8 cellular contexts compared by ENCODE assay signal in genomic region chr17:38558751-38559024, GRCh38. TPM values are rescaled to one million over a fixed set of nuclear protein-coding genes. Genes with fewer than 3 reads are reported as not detected.
A peak's percentile ranks its signal among the peaks of the same experiment; 100 is the strongest.
DNase-seq lines count a peak whose midpoint lies in the region; ATAC-seq, FAIRE-seq and TF ChIP-seq lines count a peak whose summit lies in the region.

No MANE protein-coding gene starts in this region.

- no peak overlapping the region for H3K27ac ChIP-seq in H1 (ENCODE audit: low read depth, low read length)

- no peak overlapping the region for H2BK5ac ChIP-seq in H1 (ENCODE audit: low read depth, low read length)

- no peak overlapping the region for H2BK20ac ChIP-seq in H1 (ENCODE audit: low read length)

- CTCF ChIA-PET in H1 (lab: Charles Lee; ENCODE audit: partially characterized antibody), result interaction anchor here (1.0 to 38.1 kb wide), 25 partner anchors 8 to 177 kb away, joined by 3 to 914 read pairs (median 8); partner anchors contain the start of gene SRCIN1

- WGBS in H1 (ENCODE audit: extremely low coverage in 1 of 2, insufficient coverage in 1 of 2, insufficient read length in 1 of 2, insufficient replicate concordance in 2 of 2, low coverage in 1 of 2, low lambda C conversion rate in 2 of 2, missing lambda C conversion rate in 1 of 2), 2 experiments, result 3% methylated on average over 10 of the region's 10 CpGs; no CpG with 5 or more reads in 1 of the 2 experiments

- POLR2A ChIA-PET in H1 (lab: Charles Lee; ENCODE audit: partially characterized antibody), result interaction anchor here (0.6 to 2.2 kb wide), 16 partner anchors 9 to 114 kb away, joined by 3 to 11 read pairs (median 4); partner anchors contain the start of gene SRCIN1

- H3K4me1 ChIP-seq in H1 (replicated peaks in 1 of 4; ENCODE audit: control insufficient read depth in 3 of 4, insufficient read depth in 4 of 4, low read length in 3 of 4), result peaks cover 4 to 42% (median 30%) of the 10 kb centered on the region in 4 experiments
- peaks cover 26% of the 10 kb centered on the region for H3K4me1 ChIP-seq in neuron (ENCODE audit: insufficient read depth, low read length)

- H3K9me3 ChIP-seq in MG63, result no peaks in the 10 kb centered on the region
- no peaks in the 10 kb centered on the region for H3K9me3 ChIP-seq in H1 (ENCODE audit: insufficient read depth in 2 of 2, low read depth in 1 of 2, low read length in 1 of 2)
- no peaks in the 10 kb centered on the region for H3K9me3 ChIP-seq in neuron (ENCODE audit: low read length)

- no peak for FAIRE-seq in H1 (lab: Jason Lieb, UNC)

- H3K4ac ChIP-seq in H1 (replicated peaks; ENCODE audit: insufficient read length, low read depth, low read length), result no peak overlapping the region

- peaks cover 4% of the 10 kb centered on the region; the same call in 1 of the 2 replicates for H3K27me3 ChIP-seq in MG63
- peaks cover 38 to 58% (median 53%) of the 10 kb centered on the region in 4 experiments for H3K27me3 ChIP-seq in H1 (replicated peaks in 1 of 4; ENCODE audit: control insufficient read depth in 3 of 4, extremely low read depth in 1 of 4, insufficient read depth in 3 of 4, low read length in 3 of 4)
- no peaks in the 10 kb centered on the region for H3K27me3 ChIP-seq in neuron (ENCODE audit: insufficient read depth, low read length)

- H2BK15ac ChIP-seq in H1 (ENCODE audit: low read length), result no peak overlapping the region

- TF ChIP-seq POLR2A in H1 (IDR thresholded peaks at IDR 0.05; ENCODE audit: control extremely low read depth in 1 of 2, low read depth in 2 of 2, low read length in 2 of 2), result no peak

- H3K79me1 ChIP-seq in H1 (ENCODE audit: low read depth, low read length), result no peaks in the 10 kb centered on the region

- no peak overlapping the region for H3K14ac ChIP-seq in H1 (ENCODE audit: insufficient read length)

- H3K4me2 ChIP-seq in H1 (ENCODE audit: insufficient read depth in 1 of 2, low read depth in 2 of 2, low read length in 2 of 2), result peak overlapping the region; percentile 88 to 99

- no peak overlapping the region for H3K56ac ChIP-seq in H1 (replicated peaks; ENCODE audit: insufficient read length, low read depth, low read length)

- H4K8ac ChIP-seq in H1 (ENCODE audit: extremely low read depth, insufficient read depth, low read length), result no peak overlapping the region

- no peak overlapping the region for H2BK120ac ChIP-seq in H1 (replicated peaks; ENCODE audit: low read depth, low read length)

- no peaks in the 10 kb centered on the region for H3K36me3 ChIP-seq in MG63
- peaks cover 0 to 7% (median 0%) of the 10 kb centered on the region in 4 experiments; a peak in 1 of 8 replicates for H3K36me3 ChIP-seq in H1 (ENCODE audit: control insufficient read depth in 2 of 4, insufficient read depth in 4 of 4, low read length in 3 of 4)
- peaks cover 2% of the 10 kb centered on the region for H3K36me3 ChIP-seq in neuron (ENCODE audit: insufficient read depth, low read length)

- no peak for TF ChIP-seq RAD21 in H1 (IDR thresholded peaks at IDR 0.05 in 1 of 2, conservative IDR thresholded peaks at IDR 0.05 in 1 of 2; ENCODE audit: low read depth in 2 of 2, low read length in 2 of 2)

- H4K91ac ChIP-seq in H1 (replicated peaks; ENCODE audit: insufficient read length, low read length), result no peak overlapping the region

- no peak for TF ChIP-seq CTCF in H1 (IDR thresholded peaks at IDR 0.05; ENCODE audit: control extremely low read depth in 1 of 3, insufficient read depth in 1 of 3, low read depth in 1 of 3, low read length in 3 of 3)

- peak overlapping the region; percentile 43; the same call in 1 of the 2 replicates for H2BK12ac ChIP-seq in H1 (ENCODE audit: low read depth, low read length)

- H3K23me2 ChIP-seq in H1 (ENCODE audit: low read depth, low read length), result peaks cover 17% of the 10 kb centered on the region

- no peak overlapping the region for H3K9ac ChIP-seq in H1 (replicated peaks in 1 of 4; ENCODE audit: extremely low read depth in 1 of 4, low read depth in 3 of 4, low read length in 3 of 4)

- no peak for ATAC-seq in HG02763 (IDR thresholded peaks at IDR 0.05; ENCODE audit: unreplicated experiment)

- peaks cover 4 to 22% of the 10 kb centered on the region in 2 experiments for H4K20me1 ChIP-seq in H1 (replicated peaks in 1 of 2; ENCODE audit: control insufficient read depth in 1 of 2, insufficient read depth in 2 of 2, low read length in 2 of 2)

- H3K4me3 ChIP-seq in MG63 (peak overlapping the region; percentile 36), H1 (ENCODE audit: extremely low read depth in 1 of 4, insufficient read depth in 2 of 4, low read depth in 3 of 4, low read length in 4 of 4) (peak overlapping the region; percentile 37 to 69 (median 58); a peak in 7 of 8 replicates), neuron (ENCODE audit: low read length) (peak overlapping the region; percentile 21)

- H2AK5ac ChIP-seq in H1 (ENCODE audit: low read depth, low read length), result no peak overlapping the region

- no peak for TF ChIP-seq EP300 in H1 (IDR thresholded peaks at IDR 0.05; ENCODE audit: borderline replicate concordance in 1 of 2, low read depth in 2 of 2, low read length in 2 of 2)

- H4K5ac ChIP-seq in H1 (ENCODE audit: insufficient read length, low read depth, low read length), result no peak overlapping the region

- no peaks in the 10 kb centered on the region for H3K79me2 ChIP-seq in H1 (ENCODE audit: control insufficient read depth in 1 of 2, insufficient read depth in 2 of 2, low read length in 2 of 2)

- DNase-seq in ELR (ENCODE audit: low read depth) (peak; percentile 26), MG63 (no peak), H1 (ENCODE audit: low read depth in 1 of 2, low spot score in 2 of 2) (no peak), dedifferentiated amniotic fluid mesenchymal stem cell (ENCODE audit: extremely low spot score) (no peak), NCI-H2029 treated with DMSO at 0.1 percent for 48 hours (lab: John Stamatoyannopoulos, UW) (no peak), AML-193 (lab: John Stamatoyannopoulos, UW) (no peak)

- H3K18ac ChIP-seq in H1 (ENCODE audit: extremely low read depth, low read length), result peak overlapping the region; percentile 60; the same call in 1 of the 2 replicates

- H3K23ac ChIP-seq in H1 (ENCODE audit: insufficient read length), result no peak overlapping the region

- H2AFZ ChIP-seq in H1 (ENCODE audit: low read length) (no peak overlapping the region), neuron (ENCODE audit: low read depth, low read length) (no peak overlapping the region)

TF ChIP-seq in H1, 55 proteins besides CTCF, POLR2A, EP300 and RAD21:
- no peak for TF ChIP-seq TCF12 (IDR thresholded peaks at IDR 0.05; ENCODE audit: low read depth, low read length)
- TF ChIP-seq YY1 (IDR thresholded peaks at IDR 0.05; ENCODE audit: low read depth, low read length), result 0 out of 2 replicates have a peak, but pooled peaks have one; percentile 3
- no peak for TF ChIP-seq BACH1 (IDR thresholded peaks at IDR 0.05; ENCODE audit: low read length)
- no peak for TF ChIP-seq CTBP2 (IDR thresholded peaks at IDR 0.05; ENCODE audit: borderline replicate concordance, insufficient read depth, insufficient read length, low read length)
- no peak for TF ChIP-seq ASH2L (IDR thresholded peaks at IDR 0.05; ENCODE audit: low read length)
- TF ChIP-seq RNF2 (IDR thresholded peaks at IDR 0.05; ENCODE audit: borderline replicate concordance, low read depth, low read length, missing control alignments, poor library complexity, severe bottlenecking), result no peak
- TF ChIP-seq EGR1 (IDR thresholded peaks at IDR 0.05; ENCODE audit: borderline replicate concordance, low read depth, low read length), result no peak
- TF ChIP-seq BRCA1 (IDR thresholded peaks at IDR 0.05; ENCODE audit: low read depth, low read length), result no peak
TF ChIP-seq in H1: peak in this region for 1.

RNA-seq across cellular contexts. Expression of gene SRCIN1, which starts 47.1 kb away (rescaled TPM):
- total RNA-seq in MG63 (2014; rRNA removed; shearing (Covaris generic); ENCODE audit: low replicate concordance), result 0.05 and 0.07 TPM in 2 replicates
- total RNA-seq in H1 (2021; fragmentation: NEBNext Ultra II Directional; extraction: Animal tissue kit (Norgen Biotek cat#: 25700)), result 3.8 and 4.1 TPM in 2 replicates
- 2.8 and 4.2 TPM in 2 replicates for polyA plus RNA-seq in H1 (2011; rRNA removed)
- polyA plus RNA-seq in H1 (2011; cell fraction: cytosol; rRNA removed), result 2.3 TPM
- polyA plus RNA-seq in H1 (2011; cell fraction: nucleus; rRNA removed), result 14.3 TPM
- 5.2 to 6.7 TPM (median 6.1 TPM) in 4 replicates for polyA plus RNA-seq in H1 (2012, experiment 1 of 2)
- 2.0 TPM for polyA plus RNA-seq in H1 (2012, experiment 2 of 2)
- polyA plus RNA-seq in H1 (2013, experiment 1 of 2), result 1.7 TPM
- 1.3 TPM for polyA plus RNA-seq in H1 (2013, experiment 2 of 2)
- polyA minus RNA-seq in H1 (2011; rRNA and poly(A)+ RNA removed), result 2.0 and 3.7 TPM in 2 replicates
- 5.5 TPM for polyA minus RNA-seq in H1 (2011; cell fraction: cytosol; rRNA and poly(A)+ RNA removed)
- polyA minus RNA-seq in H1 (2011; cell fraction: nucleus; rRNA and poly(A)+ RNA removed), result 9.6 TPM
